1 cellular context compared by ENCODE assay signal in the genomic region with DNA sequence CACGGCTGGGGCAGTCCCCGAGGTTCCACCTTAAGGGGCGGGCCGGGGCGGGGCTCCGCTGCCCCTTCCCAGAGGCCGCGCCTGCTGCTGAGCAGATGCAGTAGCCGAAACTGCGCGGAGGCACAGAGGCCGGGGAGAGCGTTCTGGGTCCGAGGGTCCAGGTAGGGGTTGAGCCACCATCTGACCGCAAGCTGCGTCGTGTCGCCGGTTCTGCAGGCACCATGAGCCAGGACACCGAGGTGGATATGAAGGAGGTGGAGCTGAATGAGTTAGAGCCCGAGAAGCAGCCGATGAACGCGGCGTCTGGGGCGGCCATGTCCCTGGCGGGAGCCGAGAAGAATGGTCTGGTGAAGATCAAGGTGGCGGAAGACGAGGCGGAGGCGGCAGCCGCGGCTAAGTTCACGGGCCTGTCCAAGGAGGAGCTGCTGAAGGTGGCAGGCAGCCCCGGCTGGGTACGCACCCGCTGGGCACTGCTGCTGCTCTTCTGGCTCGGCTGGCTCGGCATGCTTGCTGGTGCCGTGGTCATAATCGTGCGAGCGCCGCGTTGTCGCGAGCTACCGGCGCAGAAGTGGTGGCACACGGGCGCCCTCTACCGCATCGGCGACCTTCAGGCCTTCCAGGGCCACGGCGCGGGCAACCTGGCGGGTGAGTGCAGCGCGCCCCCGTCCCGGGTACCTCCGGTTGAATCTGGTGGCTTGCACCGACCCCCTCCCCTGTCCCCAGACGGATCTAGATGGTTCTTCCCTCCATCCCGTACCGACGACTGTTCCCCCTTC.
TF ChIP-seq lines count a peak whose summit lies in the region.

A gene (plus strand): TSS at position 94 of the 776 bp plus-strand sequence. CDS start 128 bp downstream, at position 222.

TF ChIP-seq in HepG2, 621 proteins besides CTCF, POLR2A, EP300 and RAD21 (continued from another document):
- TF ChIP-seq, protein P1, sequence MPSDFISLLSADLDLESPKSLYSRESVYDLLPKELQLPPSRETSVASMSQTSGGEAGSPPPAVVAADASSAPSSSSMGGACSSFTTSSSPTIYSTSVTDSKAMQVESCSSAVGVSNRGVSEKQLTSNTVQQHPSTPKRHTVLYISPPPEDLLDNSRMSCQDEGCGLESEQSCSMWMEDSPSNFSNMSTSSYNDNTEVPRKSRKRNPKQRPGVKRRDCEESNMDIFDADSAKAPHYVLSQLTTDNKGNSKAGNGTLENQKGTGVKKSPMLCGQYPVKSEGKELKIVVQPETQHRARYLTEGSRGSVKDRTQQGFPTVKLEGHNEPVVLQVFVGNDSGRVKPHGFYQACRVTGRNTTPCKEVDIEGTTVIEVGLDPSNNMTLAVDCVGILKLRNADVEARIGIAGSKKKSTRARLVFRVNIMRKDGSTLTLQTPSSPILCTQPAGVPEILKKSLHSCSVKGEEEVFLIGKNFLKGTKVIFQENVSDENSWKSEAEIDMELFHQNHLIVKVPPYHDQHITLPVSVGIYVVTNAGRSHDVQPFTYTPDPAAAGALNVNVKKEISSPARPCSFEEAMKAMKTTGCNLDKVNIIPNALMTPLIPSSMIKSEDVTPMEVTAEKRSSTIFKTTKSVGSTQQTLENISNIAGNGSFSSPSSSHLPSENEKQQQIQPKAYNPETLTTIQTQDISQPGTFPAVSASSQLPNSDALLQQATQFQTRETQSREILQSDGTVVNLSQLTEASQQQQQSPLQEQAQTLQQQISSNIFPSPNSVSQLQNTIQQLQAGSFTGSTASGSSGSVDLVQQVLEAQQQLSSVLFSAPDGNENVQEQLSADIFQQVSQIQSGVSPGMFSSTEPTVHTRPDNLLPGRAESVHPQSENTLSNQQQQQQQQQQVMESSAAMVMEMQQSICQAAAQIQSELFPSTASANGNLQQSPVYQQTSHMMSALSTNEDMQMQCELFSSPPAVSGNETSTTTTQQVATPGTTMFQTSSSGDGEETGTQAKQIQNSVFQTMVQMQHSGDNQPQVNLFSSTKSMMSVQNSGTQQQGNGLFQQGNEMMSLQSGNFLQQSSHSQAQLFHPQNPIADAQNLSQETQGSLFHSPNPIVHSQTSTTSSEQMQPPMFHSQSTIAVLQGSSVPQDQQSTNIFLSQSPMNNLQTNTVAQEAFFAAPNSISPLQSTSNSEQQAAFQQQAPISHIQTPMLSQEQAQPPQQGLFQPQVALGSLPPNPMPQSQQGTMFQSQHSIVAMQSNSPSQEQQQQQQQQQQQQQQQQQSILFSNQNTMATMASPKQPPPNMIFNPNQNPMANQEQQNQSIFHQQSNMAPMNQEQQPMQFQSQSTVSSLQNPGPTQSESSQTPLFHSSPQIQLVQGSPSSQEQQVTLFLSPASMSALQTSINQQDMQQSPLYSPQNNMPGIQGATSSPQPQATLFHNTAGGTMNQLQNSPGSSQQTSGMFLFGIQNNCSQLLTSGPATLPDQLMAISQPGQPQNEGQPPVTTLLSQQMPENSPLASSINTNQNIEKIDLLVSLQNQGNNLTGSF (CRISPR knock-in tag; IDR thresholded peaks at IDR 0.05), result peak; percentile 15; the same call in 1 of the 2 replicates
- peak; percentile 71 for TF ChIP-seq SP5 (CRISPR knock-in tag; IDR thresholded peaks at IDR 0.05; ENCODE audit: borderline replicate concordance, low read depth)
- TF ChIP-seq HOXA5 (CRISPR knock-in tag; IDR thresholded peaks at IDR 0.05), result 0 out of 2 replicates have a peak, but pooled peaks have one; percentile 17
- peak; percentile 59; the same call in 1 of the 2 replicates for TF ChIP-seq ATF7-NPFF (CRISPR knock-in tag; IDR thresholded peaks at IDR 0.05; ENCODE audit: low read depth)
- TF ChIP-seq SP2 (CRISPR knock-in tag; IDR thresholded peaks at IDR 0.05), result no peak
- peak; percentile 75 for TF ChIP-seq SALL1 (CRISPR knock-in tag; IDR thresholded peaks at IDR 0.05)
- TF ChIP-seq ZNF788 (CRISPR knock-in tag; IDR thresholded peaks at IDR 0.05; ENCODE audit: borderline replicate concordance), result peak; percentile 82; the same call in 1 of the 2 replicates
- TF ChIP-seq ZNF383 (CRISPR knock-in tag; IDR thresholded peaks at IDR 0.05; ENCODE audit: borderline replicate concordance), result peak; percentile 86; the same call in 1 of the 2 replicates
- TF ChIP-seq RFXANK (CRISPR knock-in tag; IDR thresholded peaks at IDR 0.05), result 0 out of 2 replicates have a peak, but pooled peaks have one; percentile 11
- TF ChIP-seq, protein P2, sequence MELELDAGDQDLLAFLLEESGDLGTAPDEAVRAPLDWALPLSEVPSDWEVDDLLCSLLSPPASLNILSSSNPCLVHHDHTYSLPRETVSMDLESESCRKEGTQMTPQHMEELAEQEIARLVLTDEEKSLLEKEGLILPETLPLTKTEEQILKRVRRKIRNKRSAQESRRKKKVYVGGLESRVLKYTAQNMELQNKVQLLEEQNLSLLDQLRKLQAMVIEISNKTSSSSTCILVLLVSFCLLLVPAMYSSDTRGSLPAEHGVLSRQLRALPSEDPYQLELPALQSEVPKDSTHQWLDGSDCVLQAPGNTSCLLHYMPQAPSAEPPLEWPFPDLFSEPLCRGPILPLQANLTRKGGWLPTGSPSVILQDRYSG (CRISPR knock-in tag; IDR thresholded peaks at IDR 0.05), result 0 out of 2 replicates have a peak, but pooled peaks have one; percentile 21
- TF ChIP-seq, protein P3, sequence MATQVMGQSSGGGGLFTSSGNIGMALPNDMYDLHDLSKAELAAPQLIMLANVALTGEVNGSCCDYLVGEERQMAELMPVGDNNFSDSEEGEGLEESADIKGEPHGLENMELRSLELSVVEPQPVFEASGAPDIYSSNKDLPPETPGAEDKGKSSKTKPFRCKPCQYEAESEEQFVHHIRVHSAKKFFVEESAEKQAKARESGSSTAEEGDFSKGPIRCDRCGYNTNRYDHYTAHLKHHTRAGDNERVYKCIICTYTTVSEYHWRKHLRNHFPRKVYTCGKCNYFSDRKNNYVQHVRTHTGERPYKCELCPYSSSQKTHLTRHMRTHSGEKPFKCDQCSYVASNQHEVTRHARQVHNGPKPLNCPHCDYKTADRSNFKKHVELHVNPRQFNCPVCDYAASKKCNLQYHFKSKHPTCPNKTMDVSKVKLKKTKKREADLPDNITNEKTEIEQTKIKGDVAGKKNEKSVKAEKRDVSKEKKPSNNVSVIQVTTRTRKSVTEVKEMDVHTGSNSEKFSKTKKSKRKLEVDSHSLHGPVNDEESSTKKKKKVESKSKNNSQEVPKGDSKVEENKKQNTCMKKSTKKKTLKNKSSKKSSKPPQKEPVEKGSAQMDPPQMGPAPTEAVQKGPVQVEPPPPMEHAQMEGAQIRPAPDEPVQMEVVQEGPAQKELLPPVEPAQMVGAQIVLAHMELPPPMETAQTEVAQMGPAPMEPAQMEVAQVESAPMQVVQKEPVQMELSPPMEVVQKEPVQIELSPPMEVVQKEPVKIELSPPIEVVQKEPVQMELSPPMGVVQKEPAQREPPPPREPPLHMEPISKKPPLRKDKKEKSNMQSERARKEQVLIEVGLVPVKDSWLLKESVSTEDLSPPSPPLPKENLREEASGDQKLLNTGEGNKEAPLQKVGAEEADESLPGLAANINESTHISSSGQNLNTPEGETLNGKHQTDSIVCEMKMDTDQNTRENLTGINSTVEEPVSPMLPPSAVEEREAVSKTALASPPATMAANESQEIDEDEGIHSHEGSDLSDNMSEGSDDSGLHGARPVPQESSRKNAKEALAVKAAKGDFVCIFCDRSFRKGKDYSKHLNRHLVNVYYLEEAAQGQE (IDR thresholded peaks at IDR 0.05; ENCODE audit: borderline replicate concordance in 1 of 2, low read depth in 1 of 2, low read length in 2 of 2), result no peak; a peak in 1 of 4 replicates
- TF ChIP-seq, protein P4, sequence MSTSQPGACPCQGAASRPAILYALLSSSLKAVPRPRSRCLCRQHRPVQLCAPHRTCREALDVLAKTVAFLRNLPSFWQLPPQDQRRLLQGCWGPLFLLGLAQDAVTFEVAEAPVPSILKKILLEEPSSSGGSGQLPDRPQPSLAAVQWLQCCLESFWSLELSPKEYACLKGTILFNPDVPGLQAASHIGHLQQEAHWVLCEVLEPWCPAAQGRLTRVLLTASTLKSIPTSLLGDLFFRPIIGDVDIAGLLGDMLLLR (CRISPR knock-in tag; IDR thresholded peaks at IDR 0.05), result peak; percentile 19; the same call in 1 of the 2 replicates
- TF ChIP-seq, protein P5, sequence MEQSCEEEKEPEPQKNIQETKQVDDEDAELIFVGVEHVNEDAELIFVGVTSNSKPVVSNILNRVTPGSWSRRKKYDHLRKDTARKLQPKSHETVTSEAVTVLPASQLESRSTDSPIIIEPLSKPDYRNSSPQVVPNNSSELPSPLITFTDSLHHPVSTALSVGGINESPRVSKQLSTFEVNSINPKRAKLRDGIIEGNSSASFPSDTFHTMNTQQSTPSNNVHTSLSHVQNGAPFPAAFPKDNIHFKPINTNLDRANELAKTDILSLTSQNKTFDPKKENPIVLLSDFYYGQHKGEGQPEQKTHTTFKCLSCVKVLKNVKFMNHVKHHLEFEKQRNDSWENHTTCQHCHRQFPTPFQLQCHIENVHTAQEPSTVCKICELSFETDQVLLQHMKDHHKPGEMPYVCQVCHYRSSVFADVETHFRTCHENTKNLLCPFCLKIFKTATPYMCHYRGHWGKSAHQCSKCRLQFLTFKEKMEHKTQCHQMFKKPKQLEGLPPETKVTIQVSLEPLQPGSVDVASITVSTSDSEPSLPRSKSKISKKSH (CRISPR knock-in tag; IDR thresholded peaks at IDR 0.05; ENCODE audit: borderline replicate concordance), result peak; percentile 52
- peak; percentile 56; the same call in 1 of the 2 replicates for TF ChIP-seq ZNF335 (CRISPR knock-in tag; IDR thresholded peaks at IDR 0.05)
- TF ChIP-seq ZNF230 (CRISPR knock-in tag; IDR thresholded peaks at IDR 0.05), result 0 out of 2 replicates have a peak, but pooled peaks have one; percentile 68
- TF ChIP-seq, protein P6, sequence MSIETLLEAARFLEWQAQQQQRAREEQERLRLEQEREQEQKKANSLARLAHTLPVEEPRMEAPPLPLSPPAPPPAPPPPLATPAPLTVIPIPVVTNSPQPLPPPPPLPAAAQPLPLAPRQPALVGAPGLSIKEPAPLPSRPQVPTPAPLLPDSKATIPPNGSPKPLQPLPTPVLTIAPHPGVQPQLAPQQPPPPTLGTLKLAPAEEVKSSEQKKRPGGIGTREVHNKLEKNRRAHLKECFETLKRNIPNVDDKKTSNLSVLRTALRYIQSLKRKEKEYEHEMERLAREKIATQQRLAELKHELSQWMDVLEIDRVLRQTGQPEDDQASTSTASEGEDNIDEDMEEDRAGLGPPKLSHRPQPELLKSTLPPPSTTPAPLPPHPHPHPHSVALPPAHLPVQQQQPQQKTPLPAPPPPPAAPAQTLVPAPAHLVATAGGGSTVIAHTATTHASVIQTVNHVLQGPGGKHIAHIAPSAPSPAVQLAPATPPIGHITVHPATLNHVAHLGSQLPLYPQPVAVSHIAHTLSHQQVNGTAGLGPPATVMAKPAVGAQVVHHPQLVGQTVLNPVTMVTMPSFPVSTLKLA (IDR thresholded peaks at IDR 0.05), result no peak
- TF ChIP-seq NFRKB (IDR thresholded peaks at IDR 0.05), result no peak
